In the genomic region with DNA sequence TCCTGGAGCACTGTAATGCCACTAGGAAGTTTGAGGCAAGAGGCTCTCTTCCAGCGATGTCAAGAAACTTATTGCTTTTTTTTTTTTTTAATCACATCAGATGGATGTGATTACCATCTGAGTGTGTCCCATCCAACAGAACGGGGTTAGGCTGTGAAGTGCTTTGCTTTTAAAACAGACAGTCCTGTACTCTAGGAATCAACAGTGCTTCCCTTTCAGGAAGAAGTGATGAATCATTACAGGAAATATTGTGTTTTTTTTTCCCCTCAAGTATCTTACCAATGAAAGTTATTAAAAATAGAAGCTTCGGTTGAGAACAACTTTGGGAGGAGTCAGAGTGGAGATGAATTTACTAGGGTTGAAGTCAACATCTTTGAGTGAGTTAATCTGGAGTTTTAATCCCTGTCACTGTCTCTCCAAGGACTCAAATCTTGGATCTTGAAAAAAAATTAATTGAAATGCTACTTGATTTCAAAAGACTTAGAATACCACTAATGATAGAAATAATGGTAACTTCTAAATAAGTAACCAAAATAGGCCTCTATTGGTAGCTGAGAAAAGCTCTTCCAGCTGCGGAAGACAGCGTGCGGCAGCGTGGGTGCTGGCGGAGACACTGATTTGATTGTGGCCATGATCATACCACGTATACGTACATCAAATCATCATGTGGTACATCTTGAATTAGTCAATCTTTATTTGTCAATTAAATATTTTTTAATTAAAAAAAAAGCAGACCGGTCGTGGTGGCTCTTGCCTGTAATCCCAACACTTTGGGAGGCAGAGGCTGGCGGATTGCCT, we compare ENCODE assay signal across 13 cellular contexts. TPM values are rescaled to one million over a fixed set of nuclear protein-coding genes. Genes with fewer than 3 reads are reported as not detected.
DNase-seq lines count a peak whose midpoint lies in the region; ATAC-seq, FAIRE-seq and TF ChIP-seq lines count a peak whose summit lies in the region.
"Had no signal": no experiment of that assay in that cellular context is flagged by ENCODE, and none has a peak within 500 bp of the region (broad histone marks: within the 10 kb centered on the region; RNA-seq: fewer than 3 reads in every experiment).

No MANE protein-coding gene starts in this region.

- no peak for FAIRE-seq in A549 (lab: Jason Lieb, UNC)

- H3K9me3 ChIP-seq in A549, result no peaks in the 10 kb centered on the region

- in situ Hi-C loops in astrocyte of the spinal cord (cut with HindIII; ENCODE audit: low sequenced_read_pairs), result no loop called here

- TF ChIP-seq POLR2A in A549 (IDR thresholded peaks at IDR 0.05; ENCODE audit: low read length), result no peak

- H3K4me2 ChIP-seq in A549, result no peak overlapping the region

- POLR2A ChIA-PET in A549 (lab: Yijun Ruan, JAX), result no interaction called here

- TF ChIP-seq RAD21 in A549 (conservative IDR thresholded peaks at IDR 0.05 in 1 of 2, IDR thresholded peaks at IDR 0.05 in 1 of 2), result no peak

- TF ChIP-seq EP300 in A549 (IDR thresholded peaks at IDR 0.05), result no peak

- ATAC-seq in A549 (no peak), GM21619 (IDR thresholded peaks at IDR 0.05; ENCODE audit: unreplicated experiment) (no peak), GM18861 (IDR thresholded peaks at IDR 0.05; ENCODE audit: unreplicated experiment) (no peak)
- ATAC-seq: natural killer cell had no signal

- H3K27ac ChIP-seq in A549, result peak overlapping the region in 1 of 2 experiments; percentile 18; a peak in 1 of 6 replicates

- peaks cover 11% of the 10 kb centered on the region; the same call in 2 of the 3 replicates for H3K4me1 ChIP-seq in A549

- DNase-seq in A549 (ENCODE audit: low read depth in 1 of 2, low spot score in 1 of 2) (peak in 1 of 2 experiments; percentile 22), HT-29 (ENCODE audit: low spot score) (peak; percentile 45), astrocyte of the spinal cord (ENCODE audit: low read depth, low spot score) (peak; percentile 59), iris pigment epithelial cell (ENCODE audit: low read depth) (peak; percentile 76), NCI-H2029 (lab: John Stamatoyannopoulos, UW) (no peak), cerebellum (ENCODE audit: low spot score) (no peak)
- DNase-seq: activated CD4-positive, alpha-beta T cell treated with anti-CD3 and anti-CD28 coated beads for 1 hour; natural killer cell; NCI-H1092 treated with DMSO at 0.1 percent for 48 hours; NCI-H69; stimulated activated CD4-positive, alpha-beta T cell treated with anti-CD3 and anti-CD28 coated beads, Interleukin-12 subunit alpha, Interleukin-12 subunit beta, amount 100 ng/mL, for 4 hours had no signal

- WGBS in A549 (ENCODE audit: missing lambda C conversion rate), result 77% methylated on average over 13 of the region's 13 CpGs

- CTCF ChIA-PET in A549 (lab: Yijun Ruan, JAX), result interaction anchor here (1.5 kb wide), 1 partner anchor 15 kb away, joined by 3 read pairs; no protein-coding TSS in a partner anchor

- no peak for TF ChIP-seq CTCF in A549 (IDR thresholded peaks at IDR 0.05)
- TF ChIP-seq CTCF in astrocyte of the spinal cord (IDR thresholded peaks at IDR 0.05; ENCODE audit: low read depth, low read length), result no peak

- H3K4me3 ChIP-seq in A549, result no peak overlapping the region
- H3K4me3 ChIP-seq in astrocyte of the spinal cord (ENCODE audit: low read depth, low read length), result no peak overlapping the region

TF ChIP-seq in A549, 52 proteins besides CTCF, POLR2A, EP300 and RAD21:
- TF ChIP-seq FOSL2 (IDR thresholded peaks at IDR 0.05) (no peak), FOSL2 (CRISPR knock-in tag; IDR thresholded peaks at IDR 0.05) (0 out of 2 replicates have a peak, but pooled peaks have one; percentile 5), CEBPB (IDR thresholded peaks at IDR 0.05) (no peak)

RNA-seq across cellular contexts. Expression of a gene that starts 45.5 kb away (rescaled TPM):
- 0.97 and 1.2 TPM in 2 replicates for polyA plus RNA-seq in A549 (2011; rRNA removed)
- polyA plus RNA-seq in A549 (2012; cell fraction: cytosol; rRNA removed), result 0.70 and 1.2 TPM in 2 replicates
- polyA plus RNA-seq in A549 (2012; cell fraction: nucleus; rRNA removed), result 2.2 and 2.5 TPM in 2 replicates
- polyA plus RNA-seq in A549 (2017; fragmentation: RNase III; extraction: RNeasy Plus Mini Kit Qiagen cat#74134 plus additional on column Dnase treatment), result 1.3 to 1.6 TPM (median 1.4 TPM) in 3 replicates
- 0.37 and 0.78 TPM in 2 replicates for polyA minus RNA-seq in A549 (2011; rRNA and poly(A)+ RNA removed)
- 66.5 and 73.8 TPM in 2 replicates for total RNA-seq in HT-29 (2014; rRNA removed; shearing (Covaris generic))
- total RNA-seq in cerebellum, result 0.54 TPM

Comparison
In these comparisons a context has a peak if more than half of its experiments do, and no peak if none do; other contexts are left out.
1. DNase-seq: peak in HT-29 (single experiment), astrocyte of the spinal cord (single experiment) and iris pigment epithelial cell (single experiment); none in NCI-H2029 (single experiment) and cerebellum (single experiment).
2. RNA of a gene that starts 45.5 kb away (total RNA-seq): 66.5 to 73.8 TPM in HT-29; 0.54 TPM in cerebellum (single experiment); every median in the first group is over 10 times any median in the second.